ENCODE assay signal across 22 cellular contexts in genomic region chr3:49552087-49552486, GRCh38.
"Had no signal": no experiment of that assay in that cellular context is flagged by ENCODE, and none has a peak within 500 bp of the region (broad histone marks: within the 10 kb centered on the region; RNA-seq: fewer than 3 reads in every experiment).

No MANE protein-coding gene starts in this region.

- DNase-seq: activated B cell treated with CpG ODN at 0.5 μM for 24 hours; activated CD4-positive, alpha-beta T cell treated with anti-CD3 and anti-CD28 coated beads, Interleukin-2, amount 50 U/mL, for 1 hour; activated effector memory CD4-positive, alpha-beta T cell treated with Interleukin-2 at 50 U/mL for 16 hours; activated naive CD8-positive, alpha-beta T cell treated with anti-CD3 and anti-CD28 coated beads for 36 hours; activated T-cell treated with anti-CD3 and anti-CD28 coated beads for 4 hours; anterior cingulate cortex; dermis blood vessel endothelial cell; heart right ventricle; left colon; lower lobe of right lung; SK-N-SH; small intestine; stimulated activated CD4-positive, alpha-beta T cell treated with anti-CD3 and anti-CD28 coated beads, Interleukin-4, amount 100 ng/mL, for 4 hours; stimulated activated CD8-positive, alpha-beta memory T cell treated with anti-CD3 and anti-CD28 coated beads, Interleukin-4, amount 100 ng/mL, for 48 hours; stimulated activated naive CD4-positive, alpha-beta T cell treated with Interleukin-2 at 50 U/mL for 16 hours; substantia nigra; T-cell; transverse colon had no signal

- H3K27ac Mint-ChIP-seq: activated B cell treated with CpG ODN at 0.5 μM for 24 hours; activated naive CD8-positive, alpha-beta T cell treated with anti-CD3 and anti-CD28 coated beads for 36 hours; mesothelial cell of epicardium; T-cell had no signal

- H3K4me3 Mint-ChIP-seq: activated B cell treated with CpG ODN at 0.5 μM for 24 hours; activated naive CD8-positive, alpha-beta T cell treated with anti-CD3 and anti-CD28 coated beads for 36 hours; mesothelial cell of epicardium had no signal

- H3K9me3 ChIP-seq: breast epithelium, heart right ventricle, lower lobe of right lung, neutrophil, right atrium auricular region, SK-N-SH, transverse colon had no signal

- H3K27ac ChIP-seq: breast epithelium, heart right ventricle, lower lobe of right lung, neutrophil, right atrium auricular region, transverse colon had no signal

- H3K9me3 Mint-ChIP-seq: activated B cell treated with CpG ODN at 0.5 μM for 24 hours; activated naive CD8-positive, alpha-beta T cell treated with anti-CD3 and anti-CD28 coated beads for 36 hours; mesothelial cell of epicardium; T-cell had no signal

- H3K4me3 ChIP-seq: breast epithelium, heart right ventricle, lower lobe of right lung, right atrium auricular region, transverse colon had no signal

- ATAC-seq: heart right ventricle, left colon, lower lobe of right lung, T-cell had no signal

- H3K36me3 Mint-ChIP-seq: activated naive CD8-positive, alpha-beta T cell treated with anti-CD3 and anti-CD28 coated beads for 36 hours; mesothelial cell of epicardium; T-cell had no signal

- H3K36me3 ChIP-seq: breast epithelium, heart right ventricle, lower lobe of right lung, neutrophil, right atrium auricular region, transverse colon had no signal

- H3K27me3 ChIP-seq: breast epithelium, right atrium auricular region had no signal
